ENCODE assay signal across 1 cellular context in the genomic region with DNA sequence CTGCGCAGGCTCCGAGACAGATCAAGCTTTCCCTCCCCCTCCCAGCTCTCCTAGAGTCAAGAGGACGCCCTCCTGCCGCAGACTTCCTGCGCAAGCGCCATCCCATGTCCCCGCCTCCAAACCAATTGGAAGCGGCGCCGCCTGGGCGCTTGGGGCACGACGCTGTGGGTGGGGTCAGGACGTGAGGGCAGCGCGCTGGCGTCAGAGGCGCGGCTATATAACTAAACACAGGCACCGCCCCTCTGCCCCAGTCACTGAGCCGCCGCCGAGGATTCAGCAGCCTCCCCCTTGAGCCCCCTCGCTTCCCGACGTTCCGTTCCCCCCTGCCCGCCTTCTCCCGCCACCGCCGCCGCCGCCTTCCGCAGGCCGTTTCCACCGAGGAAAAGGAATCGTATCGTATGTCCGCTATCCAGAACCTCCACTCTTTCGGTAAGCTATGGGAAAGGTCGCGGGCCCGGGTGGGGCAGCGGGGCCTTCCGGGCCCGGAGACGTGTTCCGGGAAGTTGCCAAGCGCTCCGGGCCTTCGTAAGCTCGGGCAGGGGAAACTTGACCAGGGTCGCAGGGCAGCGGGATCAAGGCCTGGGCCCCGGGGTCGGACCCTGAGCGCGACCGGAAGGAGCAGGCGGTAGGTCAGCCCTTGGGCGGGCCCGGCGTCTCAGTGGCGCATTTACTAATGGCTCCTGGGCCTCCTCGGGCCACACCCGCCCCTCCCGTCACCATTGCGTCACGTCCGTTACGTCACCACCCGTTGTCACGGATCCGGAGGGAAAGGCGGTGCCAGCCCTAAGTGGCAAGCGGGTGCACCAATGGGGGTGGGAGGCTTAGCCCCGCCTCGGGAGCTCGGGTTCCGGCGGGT.
TF ChIP-seq lines count a peak whose summit lies in the region.

A gene (plus strand): TSS at position 245 of the 856 bp plus-strand sequence. CDS start 154 bp downstream, at position 399.

TF ChIP-seq in K562, 482 proteins besides CTCF, POLR2A, EP300 and RAD21 (continued from another document and continues in another):
- TF ChIP-seq, protein P1, sequence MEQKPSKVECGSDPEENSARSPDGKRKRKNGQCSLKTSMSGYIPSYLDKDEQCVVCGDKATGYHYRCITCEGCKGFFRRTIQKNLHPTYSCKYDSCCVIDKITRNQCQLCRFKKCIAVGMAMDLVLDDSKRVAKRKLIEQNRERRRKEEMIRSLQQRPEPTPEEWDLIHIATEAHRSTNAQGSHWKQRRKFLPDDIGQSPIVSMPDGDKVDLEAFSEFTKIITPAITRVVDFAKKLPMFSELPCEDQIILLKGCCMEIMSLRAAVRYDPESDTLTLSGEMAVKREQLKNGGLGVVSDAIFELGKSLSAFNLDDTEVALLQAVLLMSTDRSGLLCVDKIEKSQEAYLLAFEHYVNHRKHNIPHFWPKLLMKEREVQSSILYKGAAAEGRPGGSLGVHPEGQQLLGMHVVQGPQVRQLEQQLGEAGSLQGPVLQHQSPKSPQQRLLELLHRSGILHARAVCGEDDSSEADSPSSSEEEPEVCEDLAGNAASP (IDR thresholded peaks at IDR 0.05), result no peak
- peak; percentile 92 for TF ChIP-seq MEIS2 (IDR thresholded peaks at IDR 0.05; ENCODE audit: partially characterized antibody)
- TF ChIP-seq, protein P2, sequence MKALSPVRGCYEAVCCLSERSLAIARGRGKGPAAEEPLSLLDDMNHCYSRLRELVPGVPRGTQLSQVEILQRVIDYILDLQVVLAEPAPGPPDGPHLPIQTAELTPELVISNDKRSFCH (CRISPR knock-in tag; IDR thresholded peaks at IDR 0.05), result no peak
- TF ChIP-seq, protein P2 (tag; IDR thresholded peaks at IDR 0.05), result no peak
- TF ChIP-seq ZNF583 (CRISPR knock-in tag; IDR thresholded peaks at IDR 0.05), result 0 out of 2 replicates have a peak, but pooled peaks have one; percentile 43
- TF ChIP-seq ZNF77 (CRISPR knock-in tag; IDR thresholded peaks at IDR 0.05), result no peak
- TF ChIP-seq BDP1 (IDR thresholded peaks at IDR 0.05; ENCODE audit: insufficient read depth, insufficient read length), result no peak
- TF ChIP-seq ZC3H11A (IDR thresholded peaks at IDR 0.05; ENCODE audit: low read depth, low read length), result no peak
- no peak for TF ChIP-seq ZNF311 (CRISPR knock-in tag; IDR thresholded peaks at IDR 0.05)
- TF ChIP-seq, protein P3, sequence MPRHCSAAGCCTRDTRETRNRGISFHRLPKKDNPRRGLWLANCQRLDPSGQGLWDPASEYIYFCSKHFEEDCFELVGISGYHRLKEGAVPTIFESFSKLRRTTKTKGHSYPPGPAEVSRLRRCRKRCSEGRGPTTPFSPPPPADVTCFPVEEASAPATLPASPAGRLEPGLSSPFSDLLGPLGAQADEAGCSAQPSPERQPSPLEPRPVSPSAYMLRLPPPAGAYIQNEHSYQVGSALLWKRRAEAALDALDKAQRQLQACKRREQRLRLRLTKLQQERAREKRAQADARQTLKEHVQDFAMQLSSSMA (CRISPR knock-in tag; IDR thresholded peaks at IDR 0.05), result peak; percentile 13; the same call in 1 of the 2 replicates
- TF ChIP-seq, protein P4, sequence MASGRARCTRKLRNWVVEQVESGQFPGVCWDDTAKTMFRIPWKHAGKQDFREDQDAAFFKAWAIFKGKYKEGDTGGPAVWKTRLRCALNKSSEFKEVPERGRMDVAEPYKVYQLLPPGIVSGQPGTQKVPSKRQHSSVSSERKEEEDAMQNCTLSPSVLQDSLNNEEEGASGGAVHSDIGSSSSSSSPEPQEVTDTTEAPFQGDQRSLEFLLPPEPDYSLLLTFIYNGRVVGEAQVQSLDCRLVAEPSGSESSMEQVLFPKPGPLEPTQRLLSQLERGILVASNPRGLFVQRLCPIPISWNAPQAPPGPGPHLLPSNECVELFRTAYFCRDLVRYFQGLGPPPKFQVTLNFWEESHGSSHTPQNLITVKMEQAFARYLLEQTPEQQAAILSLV (tag; IDR thresholded peaks at IDR 0.05), result peak; percentile 9; the same call in 1 of the 2 replicates
- TF ChIP-seq DNMT1 (IDR thresholded peaks at IDR 0.05), result peak; percentile 81; the same call in 1 of the 2 replicates
- peak; percentile 85 for TF ChIP-seq ERF (CRISPR knock-in tag; IDR thresholded peaks at IDR 0.05)
- no peak for TF ChIP-seq ARID2 (IDR thresholded peaks at IDR 0.05)
- TF ChIP-seq MBD2 (IDR thresholded peaks at IDR 0.05; ENCODE audit: borderline replicate concordance, low read depth), result peak; percentile 78
- TF ChIP-seq ZNF668 (CRISPR knock-in tag; IDR thresholded peaks at IDR 0.05), result no peak
- TF ChIP-seq, protein P5, sequence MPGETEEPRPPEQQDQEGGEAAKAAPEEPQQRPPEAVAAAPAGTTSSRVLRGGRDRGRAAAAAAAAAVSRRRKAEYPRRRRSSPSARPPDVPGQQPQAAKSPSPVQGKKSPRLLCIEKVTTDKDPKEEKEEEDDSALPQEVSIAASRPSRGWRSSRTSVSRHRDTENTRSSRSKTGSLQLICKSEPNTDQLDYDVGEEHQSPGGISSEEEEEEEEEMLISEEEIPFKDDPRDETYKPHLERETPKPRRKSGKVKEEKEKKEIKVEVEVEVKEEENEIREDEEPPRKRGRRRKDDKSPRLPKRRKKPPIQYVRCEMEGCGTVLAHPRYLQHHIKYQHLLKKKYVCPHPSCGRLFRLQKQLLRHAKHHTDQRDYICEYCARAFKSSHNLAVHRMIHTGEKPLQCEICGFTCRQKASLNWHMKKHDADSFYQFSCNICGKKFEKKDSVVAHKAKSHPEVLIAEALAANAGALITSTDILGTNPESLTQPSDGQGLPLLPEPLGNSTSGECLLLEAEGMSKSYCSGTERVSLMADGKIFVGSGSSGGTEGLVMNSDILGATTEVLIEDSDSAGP (CRISPR knock-in tag; IDR thresholded peaks at IDR 0.05), result no peak
- TF ChIP-seq ZNF830 (CRISPR knock-in tag; IDR thresholded peaks at IDR 0.05), result peak; percentile 94
- TF ChIP-seq CBX3 (IDR thresholded peaks at IDR 0.05; ENCODE audit: borderline replicate concordance in 1 of 2, low read length in 2 of 2), result no peak; a peak in 1 of 3 replicates
- peak; percentile 88 for TF ChIP-seq RFX1 (IDR thresholded peaks at IDR 0.05)
- no peak; a peak in 1 of 4 replicates for TF ChIP-seq TRIM24 (IDR thresholded peaks at IDR 0.05)
- TF ChIP-seq, protein P6, sequence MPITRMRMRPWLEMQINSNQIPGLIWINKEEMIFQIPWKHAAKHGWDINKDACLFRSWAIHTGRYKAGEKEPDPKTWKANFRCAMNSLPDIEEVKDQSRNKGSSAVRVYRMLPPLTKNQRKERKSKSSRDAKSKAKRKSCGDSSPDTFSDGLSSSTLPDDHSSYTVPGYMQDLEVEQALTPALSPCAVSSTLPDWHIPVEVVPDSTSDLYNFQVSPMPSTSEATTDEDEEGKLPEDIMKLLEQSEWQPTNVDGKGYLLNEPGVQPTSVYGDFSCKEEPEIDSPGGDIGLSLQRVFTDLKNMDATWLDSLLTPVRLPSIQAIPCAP (CRISPR knock-in tag; IDR thresholded peaks at IDR 0.05; ENCODE audit: borderline replicate concordance), result peak; percentile 60; the same call in 1 of the 2 replicates
- TF ChIP-seq, protein P7, sequence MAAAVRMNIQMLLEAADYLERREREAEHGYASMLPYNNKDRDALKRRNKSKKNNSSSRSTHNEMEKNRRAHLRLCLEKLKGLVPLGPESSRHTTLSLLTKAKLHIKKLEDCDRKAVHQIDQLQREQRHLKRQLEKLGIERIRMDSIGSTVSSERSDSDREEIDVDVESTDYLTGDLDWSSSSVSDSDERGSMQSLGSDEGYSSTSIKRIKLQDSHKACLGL (CRISPR knock-in tag; IDR thresholded peaks at IDR 0.05; ENCODE audit: borderline replicate concordance, poor library complexity, severe bottlenecking), result no peak
- TF ChIP-seq MCM5 (IDR thresholded peaks at IDR 0.05; ENCODE audit: low read depth), result no peak
- TF ChIP-seq, protein P8, sequence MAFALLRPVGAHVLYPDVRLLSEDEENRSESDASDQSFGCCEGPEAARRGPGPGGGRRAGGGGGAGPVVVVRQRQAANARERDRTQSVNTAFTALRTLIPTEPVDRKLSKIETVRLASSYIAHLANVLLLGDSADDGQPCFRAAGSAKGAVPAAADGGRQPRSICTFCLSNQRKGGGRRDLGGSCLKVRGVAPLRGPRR (CRISPR knock-in tag; IDR thresholded peaks at IDR 0.05), result 0 out of 2 replicates have a peak, but pooled peaks have one; percentile 26
- TF ChIP-seq, protein P9, sequence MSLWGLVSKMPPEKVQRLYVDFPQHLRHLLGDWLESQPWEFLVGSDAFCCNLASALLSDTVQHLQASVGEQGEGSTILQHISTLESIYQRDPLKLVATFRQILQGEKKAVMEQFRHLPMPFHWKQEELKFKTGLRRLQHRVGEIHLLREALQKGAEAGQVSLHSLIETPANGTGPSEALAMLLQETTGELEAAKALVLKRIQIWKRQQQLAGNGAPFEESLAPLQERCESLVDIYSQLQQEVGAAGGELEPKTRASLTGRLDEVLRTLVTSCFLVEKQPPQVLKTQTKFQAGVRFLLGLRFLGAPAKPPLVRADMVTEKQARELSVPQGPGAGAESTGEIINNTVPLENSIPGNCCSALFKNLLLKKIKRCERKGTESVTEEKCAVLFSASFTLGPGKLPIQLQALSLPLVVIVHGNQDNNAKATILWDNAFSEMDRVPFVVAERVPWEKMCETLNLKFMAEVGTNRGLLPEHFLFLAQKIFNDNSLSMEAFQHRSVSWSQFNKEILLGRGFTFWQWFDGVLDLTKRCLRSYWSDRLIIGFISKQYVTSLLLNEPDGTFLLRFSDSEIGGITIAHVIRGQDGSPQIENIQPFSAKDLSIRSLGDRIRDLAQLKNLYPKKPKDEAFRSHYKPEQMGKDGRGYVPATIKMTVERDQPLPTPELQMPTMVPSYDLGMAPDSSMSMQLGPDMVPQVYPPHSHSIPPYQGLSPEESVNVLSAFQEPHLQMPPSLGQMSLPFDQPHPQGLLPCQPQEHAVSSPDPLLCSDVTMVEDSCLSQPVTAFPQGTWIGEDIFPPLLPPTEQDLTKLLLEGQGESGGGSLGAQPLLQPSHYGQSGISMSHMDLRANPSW (CRISPR knock-in tag; IDR thresholded peaks at IDR 0.05), result peak; percentile 83; the same call in 1 of the 2 replicates
- peak; percentile 89 for TF ChIP-seq DACH1 (IDR thresholded peaks at IDR 0.05; ENCODE audit: partially characterized antibody)
- TF ChIP-seq, protein P10, sequence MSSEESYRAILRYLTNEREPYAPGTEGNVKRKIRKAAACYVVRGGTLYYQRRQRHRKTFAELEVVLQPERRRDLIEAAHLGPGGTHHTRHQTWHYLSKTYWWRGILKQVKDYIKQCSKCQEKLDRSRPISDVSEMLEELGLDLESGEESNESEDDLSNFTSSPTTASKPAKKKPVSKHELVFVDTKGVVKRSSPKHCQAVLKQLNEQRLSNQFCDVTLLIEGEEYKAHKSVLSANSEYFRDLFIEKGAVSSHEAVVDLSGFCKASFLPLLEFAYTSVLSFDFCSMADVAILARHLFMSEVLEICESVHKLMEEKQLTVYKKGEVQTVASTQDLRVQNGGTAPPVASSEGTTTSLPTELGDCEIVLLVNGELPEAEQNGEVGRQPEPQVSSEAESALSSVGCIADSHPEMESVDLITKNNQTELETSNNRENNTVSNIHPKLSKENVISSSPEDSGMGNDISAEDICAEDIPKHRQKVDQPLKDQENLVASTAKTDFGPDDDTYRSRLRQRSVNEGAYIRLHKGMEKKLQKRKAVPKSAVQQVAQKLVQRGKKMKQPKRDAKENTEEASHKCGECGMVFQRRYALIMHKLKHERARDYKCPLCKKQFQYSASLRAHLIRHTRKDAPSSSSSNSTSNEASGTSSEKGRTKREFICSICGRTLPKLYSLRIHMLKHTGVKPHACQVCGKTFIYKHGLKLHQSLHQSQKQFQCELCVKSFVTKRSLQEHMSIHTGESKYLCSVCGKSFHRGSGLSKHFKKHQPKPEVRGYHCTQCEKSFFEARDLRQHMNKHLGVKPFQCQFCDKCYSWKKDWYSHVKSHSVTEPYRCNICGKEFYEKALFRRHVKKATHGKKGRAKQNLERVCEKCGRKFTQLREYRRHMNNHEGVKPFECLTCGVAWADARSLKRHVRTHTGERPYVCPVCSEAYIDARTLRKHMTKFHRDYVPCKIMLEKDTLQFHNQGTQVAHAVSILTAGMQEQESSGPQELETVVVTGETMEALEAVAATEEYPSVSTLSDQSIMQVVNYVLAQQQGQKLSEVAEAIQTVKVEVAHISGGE (CRISPR knock-in tag; IDR thresholded peaks at IDR 0.05), result peak in 2 of 3 experiments; percentile 53 to 68; a peak in 2 of 6 replicates
- TF ChIP-seq ELF2 (CRISPR knock-in tag; IDR thresholded peaks at IDR 0.05), result peak; percentile 83
- no peak for TF ChIP-seq ILK (tag; IDR thresholded peaks at IDR 0.05; ENCODE audit: borderline replicate concordance, low read depth)
- TF ChIP-seq PPARD (CRISPR knock-in tag; IDR thresholded peaks at IDR 0.05), result no peak
- TF ChIP-seq GATAD2B (IDR thresholded peaks at IDR 0.05; ENCODE audit: borderline replicate concordance), result no peak
- no peak for TF ChIP-seq FOXK1 (CRISPR knock-in tag; IDR thresholded peaks at IDR 0.05; ENCODE audit: borderline replicate concordance)
- no peak for TF ChIP-seq SNRNP70 (optimal IDR thresholded peaks at IDR 0.05; ENCODE audit: low read depth, low read length)
- TF ChIP-seq SMARCB1 (IDR thresholded peaks at IDR 0.05; ENCODE audit: insufficient read length, low read depth), result no peak
- TF ChIP-seq, protein P11, sequence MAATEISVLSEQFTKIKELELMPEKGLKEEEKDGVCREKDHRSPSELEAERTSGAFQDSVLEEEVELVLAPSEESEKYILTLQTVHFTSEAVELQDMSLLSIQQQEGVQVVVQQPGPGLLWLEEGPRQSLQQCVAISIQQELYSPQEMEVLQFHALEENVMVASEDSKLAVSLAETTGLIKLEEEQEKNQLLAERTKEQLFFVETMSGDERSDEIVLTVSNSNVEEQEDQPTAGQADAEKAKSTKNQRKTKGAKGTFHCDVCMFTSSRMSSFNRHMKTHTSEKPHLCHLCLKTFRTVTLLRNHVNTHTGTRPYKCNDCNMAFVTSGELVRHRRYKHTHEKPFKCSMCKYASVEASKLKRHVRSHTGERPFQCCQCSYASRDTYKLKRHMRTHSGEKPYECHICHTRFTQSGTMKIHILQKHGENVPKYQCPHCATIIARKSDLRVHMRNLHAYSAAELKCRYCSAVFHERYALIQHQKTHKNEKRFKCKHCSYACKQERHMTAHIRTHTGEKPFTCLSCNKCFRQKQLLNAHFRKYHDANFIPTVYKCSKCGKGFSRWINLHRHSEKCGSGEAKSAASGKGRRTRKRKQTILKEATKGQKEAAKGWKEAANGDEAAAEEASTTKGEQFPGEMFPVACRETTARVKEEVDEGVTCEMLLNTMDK (IDR thresholded peaks at IDR 0.05; ENCODE audit: borderline replicate concordance, insufficient read depth, low read depth, low read length, poor library complexity, severe bottlenecking), result no peak
- TF ChIP-seq MCM7 (IDR thresholded peaks at IDR 0.05), result no peak
- TF ChIP-seq ARID1B (IDR thresholded peaks at IDR 0.05), result peak; percentile 44
- TF ChIP-seq SRSF3 (IDR thresholded peaks at IDR 0.05; ENCODE audit: insufficient read depth, low read length), result peak; percentile 99
- peak; percentile 15 to 24; a peak in 2 of 4 replicates for TF ChIP-seq FOXA3 (CRISPR knock-in tag; conservative IDR thresholded peaks at IDR 0.05 in 1 of 2, IDR thresholded peaks at IDR 0.05 in 1 of 2)
- no peak for TF ChIP-seq ZNF445 (CRISPR knock-in tag; IDR thresholded peaks at IDR 0.05; ENCODE audit: low read depth)
- TF ChIP-seq SPI1 (IDR thresholded peaks at IDR 0.05; ENCODE audit: borderline replicate concordance, low read depth, low read length), result no peak
- TF ChIP-seq HDAC6 (IDR thresholded peaks at IDR 0.05; ENCODE audit: low read depth, low read length), result no peak
- no peak for TF ChIP-seq TEAD2 (tag; IDR thresholded peaks at IDR 0.05)
- peak; percentile 65 for TF ChIP-seq ZNF76 (CRISPR knock-in tag; IDR thresholded peaks at IDR 0.05; ENCODE audit: borderline replicate concordance)
- TF ChIP-seq ESRRB (CRISPR knock-in tag; IDR thresholded peaks at IDR 0.05; ENCODE audit: borderline replicate concordance), result no peak; the same call in 1 of the 2 replicates
- peak; percentile 98 for TF ChIP-seq U2AF1 (optimal IDR thresholded peaks at IDR 0.05; ENCODE audit: low read depth, low read length)
